Comparison of ENCODE assay signal across 8 cellular contexts in genomic region chr10:65570143-65571010, GRCh38.
DNase-seq lines count a peak whose midpoint lies in the region; ATAC-seq and TF ChIP-seq lines count a peak whose summit lies in the region.

No MANE protein-coding gene starts in this region.

- TF ChIP-seq POLR2A in Peyer's patch (IDR thresholded peaks at IDR 0.05), result no peak

- no peaks in the 10 kb centered on the region for H3K36me3 ChIP-seq in Peyer's patch
- H3K36me3 ChIP-seq in esophagus (ENCODE audit: control insufficient read depth in 2 of 2, insufficient read depth in 2 of 2, low read length in 1 of 2), result no peaks in the 10 kb centered on the region
- no peaks in the 10 kb centered on the region for H3K36me3 ChIP-seq in muscle layer of duodenum (ENCODE audit: control insufficient read depth in 1 of 2, insufficient read depth in 2 of 2, low read length in 2 of 2)

- peak overlapping the region; percentile 4 to 60 (median 44) for H3K4me3 ChIP-seq in Peyer's patch
- peak overlapping the region; percentile 51 to 75 for H3K4me3 ChIP-seq in esophagus (ENCODE audit: low read depth in 1 of 2, low read length in 2 of 2)
- H3K4me3 ChIP-seq in muscle layer of duodenum (ENCODE audit: low read depth in 1 of 2, low read length in 2 of 2), result peak overlapping the region; percentile 85 to 87

- H3K27ac ChIP-seq in Peyer's patch, result peak overlapping the region in 2 of 4 donors; percentile 2 to 5
- peak overlapping the region in 1 of 2 donors; percentile 46 for H3K27ac ChIP-seq in esophagus (ENCODE audit: low read depth in 2 of 2, low read length in 1 of 2)
- peak overlapping the region; percentile 5 for H3K27ac ChIP-seq in muscle layer of duodenum (ENCODE audit: low read length)

- H3K27me3 ChIP-seq in Peyer's patch (no peaks in the 10 kb centered on the region), esophagus (ENCODE audit: control insufficient read depth in 1 of 2, insufficient read depth in 2 of 2, low read length in 2 of 2) (no peaks in the 10 kb centered on the region), muscle layer of duodenum (ENCODE audit: low read depth, low read length) (no peaks in the 10 kb centered on the region)

- H3K9me3 ChIP-seq in Peyer's patch (no peaks in the 10 kb centered on the region), esophagus (ENCODE audit: control insufficient read depth in 2 of 2, insufficient read depth in 1 of 2, low read depth in 1 of 2, low read length in 1 of 2) (no peaks in the 10 kb centered on the region), muscle layer of duodenum (ENCODE audit: control insufficient read depth in 1 of 2, low read length in 2 of 2) (no peaks in the 10 kb centered on the region)

- 8 to 12% methylated on average over 20 of the region's 20 CpGs for WGBS in esophagus, 2 donors

- H3K4me1 ChIP-seq in Peyer's patch, result no peaks in the 10 kb centered on the region
- no peaks in the 10 kb centered on the region for H3K4me1 ChIP-seq in esophagus (ENCODE audit: control insufficient read depth in 2 of 2, insufficient read depth in 2 of 2, low read length in 1 of 2)
- H3K4me1 ChIP-seq in muscle layer of duodenum (ENCODE audit: control insufficient read depth in 1 of 2, insufficient read depth in 2 of 2, low read length in 2 of 2), result peaks cover 0 to 3% of the 10 kb centered on the region in 2 donors

- peak in 3 of 6 experiments; percentile 14 to 24 (median 17) for TF ChIP-seq CTCF in Peyer's patch (IDR thresholded peaks at IDR 0.05)

- ATAC-seq in HG03432 (IDR thresholded peaks at IDR 0.05; ENCODE audit: unreplicated experiment) (peak; percentile 60), GM19324 (IDR thresholded peaks at IDR 0.05; ENCODE audit: low FRiP score, unreplicated experiment) (no peak)

- DNase-seq in DMS53 (lab: John Stamatoyannopoulos, UW) (peak; percentile 80), Peyer's patch (peak in 2 of 3 donors; percentile 60 to 61), cortex of kidney (lab: John Stamatoyannopoulos, UW) (no peak), NCI-H187 treated with DMSO at 0.1 percent for 48 hours (lab: John Stamatoyannopoulos, UW) (no peak)

Comparison
In these comparisons a context has a peak if more than half of its experiments do, and no peak if none do; other contexts are left out.
1. DNase-seq: peak in DMS53 (single experiment) and Peyer's patch (2 of 3); none in cortex of kidney (single experiment) and NCI-H187 treated with DMSO at 0.1 percent for 48 hours (single experiment).
2. Peak in every context shown above with its lines, with median percentiles within 50 percentile points of each other: H3K4me3 ChIP-seq.